ENCODE assay signal across 20 cellular contexts in genomic region chr9:89731262-89731980, GRCh38.
DNase-seq lines count a peak whose midpoint lies in the region; ATAC-seq, FAIRE-seq and TF ChIP-seq lines count a peak whose summit lies in the region.
"Had no signal": no experiment of that assay in that cellular context is flagged by ENCODE, and none has a peak within 500 bp of the region (broad histone marks: within the 10 kb centered on the region; RNA-seq: fewer than 3 reads in every experiment).

No MANE protein-coding gene starts in this region.

- no peaks in the 10 kb centered on the region for H3K27me3 Mint-ChIP-seq in activated T-cell treated with anti-CD3 and anti-CD28 coated beads, Interleukin-2, amount 50 U/mL, for 4 hours (ENCODE audit: low read depth)
- no peaks in the 10 kb centered on the region for H3K27me3 Mint-ChIP-seq in naive thymus-derived CD4-positive, alpha-beta T cell
- H3K27me3 Mint-ChIP-seq: activated CD4-positive, alpha-beta memory T cell treated with anti-CD3 and anti-CD28 coated beads for 36 hours had no signal

- peak; percentile 61 to 67 for ATAC-seq in activated T-cell treated with anti-CD3 and anti-CD28 coated beads, Interleukin-2, amount 50 U/mL, for 4 hours
- no peak for ATAC-seq in naive thymus-derived CD4-positive, alpha-beta T cell
- ATAC-seq in HG02870 (IDR thresholded peaks at IDR 0.05; ENCODE audit: unreplicated experiment): no peak

- CTCF ChIA-PET in naive thymus-derived CD4-positive, alpha-beta T cell (lab: Charles Lee): no interaction called here

- FAIRE-seq in D721Med (lab: Jason Lieb, UNC): no peak
- FAIRE-seq: G401.6, islet of Langerhans had no signal

- intact Hi-C loops in colonic mucosa (cut with DNase I): loop anchor here (10.0 kb wide), 1 partner anchor 127 kb away; the partner anchor contains the start of gene GADD45G
- intact Hi-C loops in naive thymus-derived CD4-positive, alpha-beta T cell (cut with micrococcal nuclease): no loop called here

- H3K27ac ChIP-seq in colonic mucosa: peak overlapping the region; percentile 60
- peak overlapping the region; percentile 83 for H3K27ac ChIP-seq in parathyroid adenoma
- no peak overlapping the region for H3K27ac ChIP-seq in effector memory CD4-positive, alpha-beta T cell (ENCODE audit: insufficient read depth, low read length, poor library complexity, severe bottlenecking)
- H3K27ac ChIP-seq in naive thymus-derived CD4-positive, alpha-beta T cell (ENCODE audit: low read depth, low read length): no peak overlapping the region

- peaks cover 4% of the 10 kb centered on the region for H3K4me1 Mint-ChIP-seq in activated T-cell treated with anti-CD3 and anti-CD28 coated beads, Interleukin-2, amount 50 U/mL, for 4 hours (ENCODE audit: low read depth)
- peaks cover 0 to 16% (median 4%) of the 10 kb centered on the region in 7 donors for H3K4me1 Mint-ChIP-seq in naive thymus-derived CD4-positive, alpha-beta T cell
- H3K4me1 Mint-ChIP-seq: central memory CD8-positive, alpha-beta T cell had no signal

- peak overlapping the region in 2 of 9 donors; percentile 16 to 60 for H3K27ac Mint-ChIP-seq in naive thymus-derived CD4-positive, alpha-beta T cell
- H3K27ac Mint-ChIP-seq: activated CD4-positive, alpha-beta memory T cell treated with anti-CD3 and anti-CD28 coated beads for 36 hours; activated T-helper 2 cell treated with anti-CD3 and anti-CD28 coated beads, Interferon-gamma antibody, Interleukin-2, Interleukin-4, amounts not matched to agents 10 μg/mL and 5 μg/mL and 100 μg/mL, durations not matched to agents 14 hours and 24 hours and 36 hours had no signal

- H3K36me3 ChIP-seq in colonic mucosa: no peaks in the 10 kb centered on the region
- no peaks in the 10 kb centered on the region for H3K36me3 ChIP-seq in parathyroid adenoma (ENCODE audit: control insufficient read depth, insufficient read depth, low read length)
- H3K36me3 ChIP-seq in effector memory CD4-positive, alpha-beta T cell (ENCODE audit: control insufficient read depth, insufficient read depth, low read length): no peaks in the 10 kb centered on the region
- H3K36me3 ChIP-seq in naive thymus-derived CD4-positive, alpha-beta T cell (ENCODE audit: control insufficient read depth in 2 of 3, insufficient read depth in 3 of 3, low read length in 3 of 3): no peaks in the 10 kb centered on the region
- H3K36me3 ChIP-seq: sigmoid colon had no signal

- peaks cover 12% of the 10 kb centered on the region for H3K4me1 ChIP-seq in colonic mucosa
- peaks cover 15% of the 10 kb centered on the region for H3K4me1 ChIP-seq in parathyroid adenoma
- H3K4me1 ChIP-seq in effector memory CD4-positive, alpha-beta T cell (ENCODE audit: control insufficient read depth, insufficient read depth, low read length, poor library complexity, severe bottlenecking): peaks cover 3% of the 10 kb centered on the region
- H3K4me1 ChIP-seq in naive thymus-derived CD4-positive, alpha-beta T cell (ENCODE audit: control insufficient read depth in 2 of 2, insufficient read depth in 2 of 2, low read length in 2 of 2): no peaks in the 10 kb centered on the region

- no peaks in the 10 kb centered on the region for H3K9me3 Mint-ChIP-seq in activated T-cell treated with anti-CD3 and anti-CD28 coated beads, Interleukin-2, amount 50 U/mL, for 4 hours
- H3K9me3 Mint-ChIP-seq in naive thymus-derived CD4-positive, alpha-beta T cell: no peaks in the 10 kb centered on the region
- H3K9me3 Mint-ChIP-seq: activated CD4-positive, alpha-beta memory T cell treated with anti-CD3 and anti-CD28 coated beads for 36 hours; activated T-helper 2 cell treated with anti-CD3 and anti-CD28 coated beads, Interferon-gamma antibody, Interleukin-2, Interleukin-4, amounts not matched to agents 10 μg/mL and 5 μg/mL and 100 μg/mL, durations not matched to agents 14 hours and 24 hours and 36 hours; central memory CD8-positive, alpha-beta T cell had no signal

- no peak overlapping the region for H2AFZ ChIP-seq in parathyroid adenoma

- no peak overlapping the region for H3K4me3 Mint-ChIP-seq in activated T-cell treated with anti-CD3 and anti-CD28 coated beads, Interleukin-2, amount 50 U/mL, for 4 hours
- H3K4me3 Mint-ChIP-seq in naive thymus-derived CD4-positive, alpha-beta T cell: no peak overlapping the region
- H3K4me3 Mint-ChIP-seq: activated CD4-positive, alpha-beta memory T cell treated with anti-CD3 and anti-CD28 coated beads for 36 hours; central memory CD8-positive, alpha-beta T cell had no signal

- H3K9me3 ChIP-seq in colonic mucosa (no peaks in the 10 kb centered on the region), parathyroid adenoma (ENCODE audit: control insufficient read depth, low read length) (no peaks in the 10 kb centered on the region)
- no peaks in the 10 kb centered on the region for H3K9me3 ChIP-seq in effector memory CD4-positive, alpha-beta T cell (ENCODE audit: control insufficient read depth, low read length)
- no peaks in the 10 kb centered on the region for H3K9me3 ChIP-seq in naive thymus-derived CD4-positive, alpha-beta T cell (ENCODE audit: control insufficient read depth in 2 of 3, low read length in 3 of 3)
- H3K9me3 ChIP-seq: sigmoid colon had no signal

- H3K36me3 Mint-ChIP-seq in activated T-cell treated with anti-CD3 and anti-CD28 coated beads, Interleukin-2, amount 50 U/mL, for 4 hours (ENCODE audit: insufficient read depth): no peaks in the 10 kb centered on the region
- H3K36me3 Mint-ChIP-seq in naive thymus-derived CD4-positive, alpha-beta T cell: peaks cover 0 to 4% (median 0%) of the 10 kb centered on the region in 5 donors
- H3K36me3 Mint-ChIP-seq: activated CD4-positive, alpha-beta memory T cell treated with anti-CD3 and anti-CD28 coated beads for 36 hours had no signal

- POLR2A ChIA-PET in naive thymus-derived CD4-positive, alpha-beta T cell (lab: Charles Lee): interaction anchor here (1.2 kb wide), 1 partner anchor 30 kb away, joined by 3 read pairs; no protein-coding TSS in a partner anchor

- DNase-seq in activated T-cell treated with anti-CD3 and anti-CD28 coated beads, Interleukin-2, amount 50 U/mL, for 4 hours: no peak
- DNase-seq in activated T-cell treated with anti-CD3 and anti-CD28 coated beads for 4 hours: no peak
- peak; percentile 37 for DNase-seq in D721Med (ENCODE audit: insufficient read length, low spot score)
- DNase-seq in colonic mucosa: no peak
- DNase-seq in effector memory CD4-positive, alpha-beta T cell: no peak
- no peak for DNase-seq in naive thymus-derived CD4-positive, alpha-beta T cell
- DNase-seq: activated CD4-positive, alpha-beta memory T cell treated with anti-CD3 and anti-CD28 coated beads for 36 hours; amniotic stem cell; KG1; midbrain; NCI-H2171; sigmoid colon; stimulated activated CD4-positive, alpha-beta T cell treated with anti-CD3 and anti-CD28 coated beads, Interleukin-2, amount 100 ng/mL, for 24 hours; substantia nigra had no signal

- H3K27me3 ChIP-seq in colonic mucosa: no peaks in the 10 kb centered on the region
- H3K27me3 ChIP-seq in parathyroid adenoma (ENCODE audit: control insufficient read depth, insufficient read depth, low read length): no peaks in the 10 kb centered on the region
- H3K27me3 ChIP-seq in effector memory CD4-positive, alpha-beta T cell (replicated peaks; ENCODE audit: control insufficient read depth, insufficient read depth, low read length, poor library complexity, severe bottlenecking): no peaks in the 10 kb centered on the region
- H3K27me3 ChIP-seq in naive thymus-derived CD4-positive, alpha-beta T cell (ENCODE audit: control insufficient read depth in 2 of 2, insufficient read depth in 2 of 2, low read length in 2 of 2): no peaks in the 10 kb centered on the region
- H3K27me3 ChIP-seq: sigmoid colon had no signal

- H3K79me2 ChIP-seq in parathyroid adenoma: no peaks in the 10 kb centered on the region

- peak overlapping the region; percentile 64 for H3K4me2 ChIP-seq in parathyroid adenoma (ENCODE audit: low read length)

- H3K9ac ChIP-seq in colonic mucosa (ENCODE audit: low read depth in 2 of 2, low read length in 2 of 2) (no peak overlapping the region), parathyroid adenoma (no peak overlapping the region)

- no peak overlapping the region for H3K4me3 ChIP-seq in colonic mucosa
- H3K4me3 ChIP-seq in parathyroid adenoma (ENCODE audit: low read depth, low read length): peak overlapping the region; percentile 18
- H3K4me3 ChIP-seq in effector memory CD4-positive, alpha-beta T cell (ENCODE audit: insufficient read depth, low read depth, low read length, poor library complexity, severe bottlenecking): no peak overlapping the region
- H3K4me3 ChIP-seq in naive thymus-derived CD4-positive, alpha-beta T cell (ENCODE audit: low read length): no peak overlapping the region
- H3K4me3 ChIP-seq: sigmoid colon had no signal

- peak; percentile 10 for TF ChIP-seq CTCF in D721Med (IDR thresholded peaks at IDR 0.05; ENCODE audit: insufficient read depth, missing control alignments)
- TF ChIP-seq CTCF in colonic mucosa (IDR thresholded peaks at IDR 0.05): no peak
- no peak for TF ChIP-seq CTCF in parathyroid adenoma (IDR thresholded peaks at IDR 0.05)

Comparison
In these comparisons a context has a peak if more than half of its experiments do, and no peak if none do; other contexts are left out.
1. ATAC-seq: peak in activated T-cell treated with anti-CD3 and anti-CD28 coated beads, Interleukin-2, amount 50 U/mL, for 4 hours (2 of 2); none in naive thymus-derived CD4-positive, alpha-beta T cell (single experiment) and HG02870 (single experiment).
2. H3K27ac ChIP-seq: peak in colonic mucosa (single experiment) and parathyroid adenoma (single experiment); none in effector memory CD4-positive, alpha-beta T cell (single experiment) and naive thymus-derived CD4-positive, alpha-beta T cell (single experiment).